Comparison of ENCODE assay signal across 30 cellular contexts in genomic region chrY:6935497-6935896, GRCh38. TPM values are rescaled to one million over a fixed set of nuclear protein-coding genes. Genes with fewer than 3 reads are reported as not detected.
"Had no signal": no experiment of that assay in that cellular context is flagged by ENCODE, and none has a peak within 500 bp of the region (broad histone marks: within the 10 kb centered on the region; RNA-seq: fewer than 3 reads in every experiment).

No MANE protein-coding gene starts in this region.

- DNase-seq: stimulated activated CD4-positive, alpha-beta T cell treated with anti-CD3 and anti-CD28 coated beads, Interleukin-2, amount 100 ng/mL, for 48 hours; stimulated activated CD4-positive, alpha-beta T cell treated with anti-CD3 and anti-CD28 coated beads, Interleukin-4, amount 100 ng/mL, for 1 hour; stimulated activated CD4-positive, alpha-beta T cell treated with anti-CD3 and anti-CD28 coated beads, Interleukin-4, amount 100 ng/mL, for 24 hours; stimulated activated CD4-positive, alpha-beta T cell treated with anti-CD3 and anti-CD28 coated beads, Interleukin-4, amount 100 ng/mL, for 4 hours; stimulated activated CD8-positive, alpha-beta memory T cell treated with anti-CD3 and anti-CD28 coated beads, Interleukin-4, amount 100 ng/mL, for 48 hours; stimulated activated naive B cell treated with anti-CD40 and anti-IgM and Interleukin-4, amounts not matched to agents 10 μg/mL and 1 μg/mL and 100 μg/mL, for 72 hours; stimulated activated naive CD4-positive, alpha-beta T cell; stimulated activated naive CD4-positive, alpha-beta T cell treated with Interleukin-2 at 50 U/mL for 16 hours; stimulated activated naive CD8-positive, alpha-beta T cell treated with anti-CD3 and anti-CD28 coated beads, Interleukin-15, amount 100 ng/mL, for 72 hours; stimulated activated naive CD8-positive, alpha-beta T cell treated with anti-CD3 and anti-CD28 coated beads, Interleukin-15, Interleukin-2, amounts not matched to agents 100 U/mL and 50 U/mL, for 24 hours; stomach; substantia nigra; testis; thyroid gland; tibial artery; transverse colon; trophoblast cell; upper lobe of left lung; upper lobe of right lung; uterus had no signal

- ATAC-seq: stimulated activated effector memory CD8-positive, alpha-beta T cell treated with anti-CD3 and anti-CD28 coated beads, Interleukin-12 subunit alpha, Interleukin-12 subunit beta, amount 100 ng/mL, for 72 hours; stimulated activated memory B cell treated with anti-CD40 and anti-IgM and Interleukin-4, amounts not matched to agents 10 μg/mL and 1 μg/mL and 100 μg/mL, for 72 hours; stimulated activated naive B cell treated with anti-CD40 and anti-IgM and Interleukin-4, amounts not matched to agents 10 μg/mL and 1 μg/mL and 100 μg/mL, for 72 hours; stimulated activated naive CD8-positive, alpha-beta T cell treated with anti-CD3 and anti-CD28 coated beads, Interleukin-15, amount 100 ng/mL, for 72 hours; stimulated activated naive CD8-positive, alpha-beta T cell treated with anti-CD3 and anti-CD28 coated beads, Interleukin-15, Interleukin-2, amounts not matched to agents 100 U/mL and 50 U/mL, for 24 hours; upper lobe of right lung had no signal

RNA-seq across cellular contexts. Expression of gene AMELY, which starts 23.9 kb away (rescaled TPM):
- total RNA-seq: stomach, subcutaneous adipose tissue, suprapubic skin, temporal lobe, testis, thoracic aorta, thyroid gland, tibial nerve, transverse colon, upper lobe of left lung, upper lobe of right lung, ureter, urinary bladder, uterus, vagina had no signal

RNA-seq across cellular contexts. Expression of gene TBL1Y, which starts 25.0 kb away (rescaled TPM):
- total RNA-seq: temporal lobe, ureter, urinary bladder, uterus, vagina had no signal
